2 cellular contexts compared by ENCODE assay signal in the genomic region with DNA sequence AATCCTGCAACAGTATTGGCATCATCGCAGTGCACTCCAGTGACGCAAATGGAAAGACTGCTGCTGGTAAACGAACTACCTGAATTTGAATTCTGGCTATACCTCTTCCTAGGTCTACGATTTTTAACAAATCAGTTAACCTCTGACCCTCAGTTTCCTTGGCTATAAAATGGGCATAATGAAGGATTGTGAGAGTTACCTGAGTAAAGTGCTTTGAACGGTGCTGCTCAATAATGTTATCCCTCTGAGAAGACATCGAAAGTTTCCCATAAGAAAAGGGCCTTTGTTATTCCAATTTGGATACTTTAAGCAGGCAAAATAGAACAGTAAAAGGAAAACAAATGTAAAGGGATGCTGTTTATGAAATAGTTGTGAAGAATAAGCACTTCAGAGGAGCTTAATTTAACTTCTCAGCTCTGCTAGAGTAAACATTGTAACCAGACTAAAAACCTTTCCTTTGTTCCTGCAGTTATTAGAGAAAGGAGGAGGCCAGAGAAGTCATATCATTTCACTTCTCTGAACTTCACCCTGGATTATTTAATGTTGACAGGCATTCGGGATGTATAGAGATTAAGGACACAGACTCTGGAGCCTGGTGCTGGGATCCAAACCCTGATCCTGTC.
A peak's percentile ranks its signal among the peaks of the same experiment; 100 is the strongest.
TF ChIP-seq lines count a peak whose summit lies in the region.

No MANE protein-coding gene starts in this region.

TF ChIP-seq in GM23338, 12 proteins besides CTCF, POLR2A, EP300 and RAD21:
- TF ChIP-seq NANOG (IDR thresholded peaks at IDR 0.05; ENCODE audit: borderline replicate concordance), result peak; percentile 86
- TF ChIP-seq ZNF114 (CRISPR knock-in tag; IDR thresholded peaks at IDR 0.05), result 0 out of 2 replicates have a peak, but pooled peaks have one; percentile 50
- no peak for TF ChIP-seq EZH2phosphoT487 (IDR thresholded peaks at IDR 0.05; ENCODE audit: unreplicated experiment)

TF ChIP-seq in K562, 482 proteins besides CTCF, POLR2A, EP300 and RAD21 (continued from another document):
- TF ChIP-seq GABPA (tag; conservative IDR thresholded peaks at IDR 0.05; ENCODE audit: low read depth) (no peak), ADNP (tag; IDR thresholded peaks at IDR 0.05) (peak; percentile 56; the same call in 1 of the 2 replicates), KDM1A (IDR thresholded peaks at IDR 0.05) (peak in 1 of 2 experiments; percentile 44; a peak in 1 of 4 replicates), CTBP1 (IDR thresholded peaks at IDR 0.05; ENCODE audit: borderline replicate concordance) (no peak), RBM25 (IDR thresholded peaks at IDR 0.05; ENCODE audit: low read depth, low read length, severe bottlenecking) (peak; percentile 96), ZNF212 (CRISPR knock-in tag; IDR thresholded peaks at IDR 0.05) (no peak), RBM39 (optimal IDR thresholded peaks at IDR 0.05; ENCODE audit: low read depth, low read length) (no peak)
- TF ChIP-seq, protein P1, sequence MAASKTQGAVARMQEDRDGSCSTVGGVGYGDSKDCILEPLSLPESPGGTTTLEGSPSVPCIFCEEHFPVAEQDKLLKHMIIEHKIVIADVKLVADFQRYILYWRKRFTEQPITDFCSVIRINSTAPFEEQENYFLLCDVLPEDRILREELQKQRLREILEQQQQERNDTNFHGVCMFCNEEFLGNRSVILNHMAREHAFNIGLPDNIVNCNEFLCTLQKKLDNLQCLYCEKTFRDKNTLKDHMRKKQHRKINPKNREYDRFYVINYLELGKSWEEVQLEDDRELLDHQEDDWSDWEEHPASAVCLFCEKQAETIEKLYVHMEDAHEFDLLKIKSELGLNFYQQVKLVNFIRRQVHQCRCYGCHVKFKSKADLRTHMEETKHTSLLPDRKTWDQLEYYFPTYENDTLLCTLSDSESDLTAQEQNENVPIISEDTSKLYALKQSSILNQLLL (CRISPR knock-in tag; IDR thresholded peaks at IDR 0.05; ENCODE audit: borderline replicate concordance), result no peak
- TF ChIP-seq, protein P2, sequence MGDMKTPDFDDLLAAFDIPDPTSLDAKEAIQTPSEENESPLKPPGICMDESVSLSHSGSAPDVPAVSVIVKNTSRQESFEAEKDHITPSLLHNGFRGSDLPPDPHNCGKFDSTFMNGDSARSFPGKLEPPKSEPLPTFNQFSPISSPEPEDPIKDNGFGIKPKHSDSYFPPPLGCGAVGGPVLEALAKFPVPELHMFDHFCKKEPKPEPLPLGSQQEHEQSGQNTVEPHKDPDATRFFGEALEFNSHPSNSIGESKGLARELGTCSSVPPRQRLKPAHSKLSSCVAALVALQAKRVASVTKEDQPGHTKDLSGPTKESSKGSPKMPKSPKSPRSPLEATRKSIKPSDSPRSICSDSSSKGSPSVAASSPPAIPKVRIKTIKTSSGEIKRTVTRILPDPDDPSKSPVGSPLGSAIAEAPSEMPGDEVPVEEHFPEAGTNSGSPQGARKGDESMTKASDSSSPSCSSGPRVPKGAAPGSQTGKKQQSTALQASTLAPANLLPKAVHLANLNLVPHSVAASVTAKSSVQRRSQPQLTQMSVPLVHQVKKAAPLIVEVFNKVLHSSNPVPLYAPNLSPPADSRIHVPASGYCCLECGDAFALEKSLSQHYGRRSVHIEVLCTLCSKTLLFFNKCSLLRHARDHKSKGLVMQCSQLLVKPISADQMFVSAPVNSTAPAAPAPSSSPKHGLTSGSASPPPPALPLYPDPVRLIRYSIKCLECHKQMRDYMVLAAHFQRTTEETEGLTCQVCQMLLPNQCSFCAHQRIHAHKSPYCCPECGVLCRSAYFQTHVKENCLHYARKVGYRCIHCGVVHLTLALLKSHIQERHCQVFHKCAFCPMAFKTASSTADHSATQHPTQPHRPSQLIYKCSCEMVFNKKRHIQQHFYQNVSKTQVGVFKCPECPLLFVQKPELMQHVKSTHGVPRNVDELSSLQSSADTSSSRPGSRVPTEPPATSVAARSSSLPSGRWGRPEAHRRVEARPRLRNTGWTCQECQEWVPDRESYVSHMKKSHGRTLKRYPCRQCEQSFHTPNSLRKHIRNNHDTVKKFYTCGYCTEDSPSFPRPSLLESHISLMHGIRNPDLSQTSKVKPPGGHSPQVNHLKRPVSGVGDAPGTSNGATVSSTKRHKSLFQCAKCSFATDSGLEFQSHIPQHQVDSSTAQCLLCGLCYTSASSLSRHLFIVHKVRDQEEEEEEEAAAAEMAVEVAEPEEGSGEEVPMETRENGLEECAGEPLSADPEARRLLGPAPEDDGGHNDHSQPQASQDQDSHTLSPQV (IDR thresholded peaks at IDR 0.05), result no peak
